In the genomic region with DNA sequence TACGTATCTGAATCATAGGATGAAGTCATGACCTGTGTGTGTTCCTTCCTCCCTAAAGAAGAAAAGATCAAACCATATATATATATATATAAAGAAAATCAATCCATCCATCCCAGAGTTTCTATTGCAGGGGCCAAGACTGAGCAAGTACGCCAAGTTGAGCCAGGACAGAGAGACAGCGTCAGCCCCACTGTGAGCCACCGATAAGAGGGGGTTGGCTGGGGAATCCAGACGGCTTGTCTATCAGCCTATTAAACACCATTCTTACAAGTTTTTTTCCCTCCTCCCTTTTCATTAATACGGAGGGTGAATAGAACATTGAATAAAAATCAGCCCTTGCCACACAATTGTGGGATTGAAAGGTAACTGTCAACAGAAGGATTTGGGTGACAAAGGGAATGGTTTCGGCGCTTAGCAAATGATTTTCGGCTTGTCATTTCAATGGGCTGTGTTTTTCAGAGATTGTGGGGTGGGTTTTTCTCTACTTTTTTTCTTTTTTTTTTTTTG, we compare ENCODE assay signal across 29 cellular contexts.
"Had no signal": no experiment of that assay in that cellular context is flagged by ENCODE, and none has a peak within 500 bp of the region (broad histone marks: within the 10 kb centered on the region; RNA-seq: fewer than 3 reads in every experiment).

No MANE protein-coding gene starts in this region.

- H3K4me3 Mint-ChIP-seq: memory B cell; mesothelial cell of epicardium; naive B cell; natural killer cell treated with Interleukin-12 subunit alpha and Interleukin-12 subunit beta and Interleukin-15 and Interleukin-18, amount 100 ng/mL, for 72 hours; stimulated activated naive CD8-positive, alpha-beta T cell treated with anti-CD3 and anti-CD28 coated beads, Interleukin-15, amount 100 ng/mL, for 72 hours had no signal

- DNase-seq: cortex of kidney; foreskin fibroblast; gastrocnemius medialis; head of caudate nucleus; mucosa of descending colon; naive B cell; nucleus accumbens; stimulated activated CD4-positive, alpha-beta T cell treated with anti-CD3 and anti-CD28 coated beads, Interleukin-12 subunit alpha, Interleukin-12 subunit beta, amount 100 ng/mL, for 4 hours; stimulated activated CD4-positive, alpha-beta T cell treated with anti-CD3 and anti-CD28 coated beads, Interleukin-1b, Interleukin-23, amount 100 ng/mL, for 48 hours; stimulated activated CD4-positive, alpha-beta T cell treated with anti-CD3 and anti-CD28 coated beads, Interleukin-4, amount 100 ng/mL, for 1 hour; stimulated activated CD8-positive, alpha-beta memory T cell treated with anti-CD3 and anti-CD28 coated beads, Interleukin-4, amount 100 ng/mL, for 48 hours; stimulated activated naive CD4-positive, alpha-beta T cell; stimulated activated naive CD8-positive, alpha-beta T cell treated with anti-CD3 and anti-CD28 coated beads, Interleukin-15, amount 100 ng/mL, for 72 hours; upper lobe of right lung; uterus had no signal

- H3K4me2 ChIP-seq: smooth muscle cell had no signal

- H3K4me3 ChIP-seq: gastrocnemius medialis, lung, mucosa of descending colon, prostate gland, right atrium auricular region, smooth muscle cell, suprapubic skin, transverse colon, upper lobe of right lung, uterus had no signal

- H3K9me3 ChIP-seq: gastrocnemius medialis, mucosa of descending colon, prostate gland, right atrium auricular region, suprapubic skin, transverse colon, upper lobe of right lung, uterus had no signal

- FAIRE-seq: keratinocyte had no signal

- H3K9me3 Mint-ChIP-seq: natural killer cell treated with Interleukin-12 subunit alpha and Interleukin-12 subunit beta and Interleukin-15 and Interleukin-18, amount 100 ng/mL, for 72 hours had no signal

- H3K27me3 Mint-ChIP-seq: stimulated activated naive CD8-positive, alpha-beta T cell treated with anti-CD3 and anti-CD28 coated beads, Interleukin-15, amount 100 ng/mL, for 72 hours had no signal

- H3K4me1 ChIP-seq: gastrocnemius medialis, prostate gland, right atrium auricular region, upper lobe of right lung, uterus had no signal

- H3K36me3 Mint-ChIP-seq: memory B cell; mesothelial cell of epicardium; naive B cell; natural killer cell treated with Interleukin-12 subunit alpha and Interleukin-12 subunit beta and Interleukin-15 and Interleukin-18, amount 100 ng/mL, for 72 hours had no signal

- H3K27me3 ChIP-seq: gastrocnemius medialis, right atrium auricular region, suprapubic skin, transverse colon, upper lobe of right lung, uterus had no signal

- H3K27ac Mint-ChIP-seq: memory B cell; mesothelial cell of epicardium; naive B cell; natural killer cell treated with Interleukin-12 subunit alpha and Interleukin-12 subunit beta and Interleukin-15 and Interleukin-18, amount 100 ng/mL, for 72 hours had no signal

- H3K36me3 ChIP-seq: gastrocnemius medialis, prostate gland, right atrium auricular region, suprapubic skin, transverse colon, upper lobe of right lung, uterus had no signal

- H3K27ac ChIP-seq: epithelial cell of prostate, gastrocnemius medialis, prostate gland, right atrium auricular region, suprapubic skin, transverse colon, upper lobe of right lung, uterus had no signal

- ATAC-seq: esophagus mucosa; gastrocnemius medialis; left lobe of liver; natural killer cell treated with Interleukin-12 subunit alpha and Interleukin-12 subunit beta and Interleukin-15 and Interleukin-18, amount 100 ng/mL, for 72 hours; sciatic nerve; stimulated activated naive CD8-positive, alpha-beta T cell treated with anti-CD3 and anti-CD28 coated beads, Interleukin-15, amount 100 ng/mL, for 72 hours; upper lobe of right lung had no signal

- H3K4me1 Mint-ChIP-seq: memory B cell; naive B cell; stimulated activated naive CD8-positive, alpha-beta T cell treated with anti-CD3 and anti-CD28 coated beads, Interleukin-15, amount 100 ng/mL, for 72 hours had no signal
